Comparison of ENCODE assay signal across 8 cellular contexts in genomic region chr5:54311178-54311811, GRCh38. TPM values are rescaled to one million over a fixed set of nuclear protein-coding genes. Genes with fewer than 3 reads are reported as not detected.
DNase-seq lines count a peak whose midpoint lies in the region; ATAC-seq and TF ChIP-seq lines count a peak whose summit lies in the region.

No MANE protein-coding gene starts in this region.

- peak overlapping the region; percentile 92 for H3K27ac Mint-ChIP-seq in CD8-positive, alpha-beta T cell
- H3K27ac Mint-ChIP-seq in activated T-helper 1 cell treated with anti-CD3 and anti-CD28 coated beads, Interleukin-12 subunit alpha, Interleukin-12 subunit beta, Interleukin-2, Interleukin-4 antibody, amounts not matched to agents 30 ng/mL and 10 ng/mL and 1 ng/mL, durations not matched to agents 14 hours and 24 hours and 36 hours: peak overlapping the region; percentile 90

- CTCF ChIA-PET in CD8-positive, alpha-beta T cell (lab: Charles Lee): interaction anchor here (0.6 to 2.6 kb wide), 7 partner anchors 11 to 720 kb away, joined by 3 to 15 read pairs (median 3); no protein-coding TSS in a partner anchor

- peak overlapping the region; percentile 97 for H3K4me3 ChIP-seq in CD8-positive, alpha-beta T cell (ENCODE audit: low read depth, low read length)
- H3K4me3 ChIP-seq in heart right ventricle: peak overlapping the region; percentile 73 to 96 (median 87)

- H3K27ac ChIP-seq in CD8-positive, alpha-beta T cell (ENCODE audit: low read depth, low read length): peak overlapping the region; percentile 62
- H3K27ac ChIP-seq in heart right ventricle: peak overlapping the region; percentile 75 to 95 (median 90)

- ATAC-seq in CD8-positive, alpha-beta T cell: no peak
- ATAC-seq in HG03565 (IDR thresholded peaks at IDR 0.05; ENCODE audit: unreplicated experiment) (peak; percentile 1), heart right ventricle (peak in 6 of 8 donors; percentile 1 to 29 (median 9)), HG03108 (IDR thresholded peaks at IDR 0.05; ENCODE audit: unreplicated experiment) (no peak), HG03457 (IDR thresholded peaks at IDR 0.05; ENCODE audit: unreplicated experiment) (no peak)

- H3K36me3 ChIP-seq in CD8-positive, alpha-beta T cell (ENCODE audit: insufficient read depth, low read length): no peaks in the 10 kb centered on the region
- H3K36me3 ChIP-seq in heart right ventricle: no peaks in the 10 kb centered on the region

- POLR2A ChIA-PET in CD8-positive, alpha-beta T cell (lab: Charles Lee): interaction anchor here (0.6 to 2.2 kb wide), 9 partner anchors 10 to 1202 kb away, joined by 3 to 10 read pairs (median 3); partner anchors contain the start of genes CCNO and MOCS2

- intact Hi-C loops in CD8-positive, alpha-beta T cell (cut with DNase I, micrococcal nuclease): loop anchor here (1.0 to 10.0 kb wide), 15 partner anchors 69 to 1514 kb away; partner anchors contain the start of genes CDC20B (in 2 of the 2), NDUFS4 (in 2 of the 2), PLPP1 (in 2 of the 2) and DHX29 (in 1 of the 2)
- intact Hi-C loops in activated T-helper 1 cell treated with anti-CD3 and anti-CD28 coated beads, Interleukin-12 subunit alpha, Interleukin-12 subunit beta, Interleukin-2, Interleukin-4 antibody, amounts not matched to agents 30 ng/mL and 10 ng/mL and 1 ng/mL, durations not matched to agents 14 hours and 24 hours and 36 hours (cut with micrococcal nuclease): loop anchor here (1.0 to 10.0 kb wide), 12 partner anchors 69 to 1516 kb away; partner anchors contain the start of genes CDC20B, FST, MCIDAS and MOCS2
- intact Hi-C loops in heart right ventricle (cut with DNase I): loop anchor here in 9 of 10 donors (2.0 to 10.0 kb wide), 10 partner anchors 54 to 181 kb away; no protein-coding TSS in a partner anchor

- 0 to 1% methylated on average over 16 of the region's 16 CpGs for whole genome bisulfite sequencing in heart right ventricle, 2 donors

- H3K9me3 Mint-ChIP-seq in CD8-positive, alpha-beta T cell: no peaks in the 10 kb centered on the region
- no peaks in the 10 kb centered on the region for H3K9me3 Mint-ChIP-seq in activated T-helper 1 cell treated with anti-CD3 and anti-CD28 coated beads, Interleukin-12 subunit alpha, Interleukin-12 subunit beta, Interleukin-2, Interleukin-4 antibody, amounts not matched to agents 30 ng/mL and 10 ng/mL and 1 ng/mL, durations not matched to agents 14 hours and 24 hours and 36 hours

- H3K4me1 ChIP-seq in CD8-positive, alpha-beta T cell (ENCODE audit: insufficient read depth, low read length): peaks cover 9% of the 10 kb centered on the region
- peaks cover 0 to 33% (median 25%) of the 10 kb centered on the region in 9 donors for H3K4me1 ChIP-seq in heart right ventricle

- H3K27me3 ChIP-seq in CD8-positive, alpha-beta T cell (ENCODE audit: insufficient read depth, low read length): no peaks in the 10 kb centered on the region
- no peaks in the 10 kb centered on the region for H3K27me3 ChIP-seq in heart right ventricle

- TF ChIP-seq CTCF in CD8-positive, alpha-beta T cell (IDR thresholded peaks at IDR 0.05): no peak
- TF ChIP-seq CTCF in heart right ventricle (IDR thresholded peaks at IDR 0.05): no peak

- DNase-seq in CD8-positive, alpha-beta T cell: peak in 1 of 7 experiments; percentile 34
- no peak for DNase-seq in activated T-helper 1 cell treated with anti-CD3 and anti-CD28 coated beads, Interleukin-12 subunit alpha, Interleukin-12 subunit beta, Interleukin-2, Interleukin-4 antibody, amounts not matched to agents 30 ng/mL and 10 ng/mL and 1 ng/mL, durations not matched to agents 14 hours and 24 hours and 36 hours (ENCODE audit: low spot score)
- DNase-seq in heart right ventricle: no peak
- peak; percentile 38 for DNase-seq in renal cortical epithelial cell (ENCODE audit: low read depth)
- no peak for DNase-seq in NCI-H2196 (lab: John Stamatoyannopoulos, UW; ENCODE audit: unreplicated experiment)

- no peaks in the 10 kb centered on the region for H3K9me3 ChIP-seq in CD8-positive, alpha-beta T cell (ENCODE audit: low read length)
- no peaks in the 10 kb centered on the region for H3K9me3 ChIP-seq in heart right ventricle

- peaks cover 33% of the 10 kb centered on the region for H3K4me1 Mint-ChIP-seq in CD8-positive, alpha-beta T cell (ENCODE audit: low read depth)
- H3K4me1 Mint-ChIP-seq in activated T-helper 1 cell treated with anti-CD3 and anti-CD28 coated beads, Interleukin-12 subunit alpha, Interleukin-12 subunit beta, Interleukin-2, Interleukin-4 antibody, amounts not matched to agents 30 ng/mL and 10 ng/mL and 1 ng/mL, durations not matched to agents 14 hours and 24 hours and 36 hours (ENCODE audit: low read depth): peaks cover 26% of the 10 kb centered on the region

- peaks cover 9% of the 10 kb centered on the region for H3K36me3 Mint-ChIP-seq in CD8-positive, alpha-beta T cell
- no peaks in the 10 kb centered on the region for H3K36me3 Mint-ChIP-seq in activated T-helper 1 cell treated with anti-CD3 and anti-CD28 coated beads, Interleukin-12 subunit alpha, Interleukin-12 subunit beta, Interleukin-2, Interleukin-4 antibody, amounts not matched to agents 30 ng/mL and 10 ng/mL and 1 ng/mL, durations not matched to agents 14 hours and 24 hours and 36 hours (ENCODE audit: low read depth)

- peak overlapping the region; percentile 90 for H3K4me3 Mint-ChIP-seq in CD8-positive, alpha-beta T cell
- peak overlapping the region; percentile 91 for H3K4me3 Mint-ChIP-seq in activated T-helper 1 cell treated with anti-CD3 and anti-CD28 coated beads, Interleukin-12 subunit alpha, Interleukin-12 subunit beta, Interleukin-2, Interleukin-4 antibody, amounts not matched to agents 30 ng/mL and 10 ng/mL and 1 ng/mL, durations not matched to agents 14 hours and 24 hours and 36 hours

- H3K27me3 Mint-ChIP-seq in CD8-positive, alpha-beta T cell (ENCODE audit: low read depth): peaks cover 12% of the 10 kb centered on the region
- H3K27me3 Mint-ChIP-seq in activated T-helper 1 cell treated with anti-CD3 and anti-CD28 coated beads, Interleukin-12 subunit alpha, Interleukin-12 subunit beta, Interleukin-2, Interleukin-4 antibody, amounts not matched to agents 30 ng/mL and 10 ng/mL and 1 ng/mL, durations not matched to agents 14 hours and 24 hours and 36 hours (ENCODE audit: insufficient read depth): peaks cover 21% of the 10 kb centered on the region

RNA-seq across cellular contexts. Expression of gene ARL15, which starts 0.9 kb away (rescaled TPM):
- total RNA-seq in CD8-positive, alpha-beta T cell: 1 to 10 TPM; 7.4 to 7.5 TPM
- 7.6 and 10.4 TPM in 2 replicates for total RNA-seq in activated T-helper 1 cell treated with anti-CD3 and anti-CD28 coated beads, Interleukin-12 subunit alpha, Interleukin-12 subunit beta, Interleukin-2, Interleukin-4 antibody, amounts not matched to agents 30 ng/mL and 10 ng/mL and 1 ng/mL, durations not matched to agents 14 hours and 24 hours and 36 hours
- total RNA-seq in heart right ventricle (10 to 100 TPM; 22.6 to 31.8 (median 28.7) TPM), renal cortical epithelial cell (21.9 and 27.7 TPM in 2 replicates)
- polyA plus RNA-seq in heart right ventricle: 10 to 100 TPM in 1 of 2 donors, 1 to 10 TPM in 1; 7.8 to 12.0 TPM

Comparison
In these comparisons a context has a peak if more than half of its experiments do, and no peak if none do; other contexts are left out.
1. ATAC-seq: peak in HG03565 (single experiment) and heart right ventricle (6 of 8); none in CD8-positive, alpha-beta T cell (single experiment), HG03108 (single experiment) and HG03457 (single experiment).